Comparison of ENCODE assay signal across 10 cellular contexts in genomic region chr1:19455353-19455752, GRCh38. TPM values are rescaled to one million over a fixed set of nuclear protein-coding genes. Genes with fewer than 3 reads are reported as not detected.
DNase-seq lines count a peak whose midpoint lies in the region; ATAC-seq and TF ChIP-seq lines count a peak whose summit lies in the region.
"Had no signal": no experiment of that assay in that cellular context is flagged by ENCODE, and none has a peak within 500 bp of the region (broad histone marks: within the 10 kb centered on the region; RNA-seq: fewer than 3 reads in every experiment).

No MANE protein-coding gene starts in this region.

- peak overlapping the region; percentile 56 for H3K27ac ChIP-seq in lower lobe of right lung

- POLR2A ChIA-PET in activated CD4-positive, alpha-beta T cell treated with anti-CD3 and anti-CD28 coated beads for 36 hours (lab: Charles Lee), result no interaction called here

- CTCF ChIA-PET in activated CD4-positive, alpha-beta T cell treated with anti-CD3 and anti-CD28 coated beads for 36 hours (lab: Charles Lee), result interaction anchor here (0.6 kb wide), 1 partner anchor 32 kb away, joined by 3 read pairs; no protein-coding TSS in a partner anchor

- H3K4me3 Mint-ChIP-seq in activated CD4-positive, alpha-beta T cell treated with anti-CD3 and anti-CD28 coated beads for 36 hours, result no peak overlapping the region
- peak overlapping the region; percentile 73 for H3K4me3 Mint-ChIP-seq in activated T-helper 17 cell treated with anti-CD3 and anti-CD28 coated beads, Interleukin-2, amount 50 U/mL, for 72 hours
- peak overlapping the region in 1 of 2 donors; percentile 32 for H3K4me3 Mint-ChIP-seq in stimulated activated naive B cell treated with anti-CD40 and anti-IgM and Interleukin-4, amounts not matched to agents 10 μg/mL and 1 μg/mL and 100 μg/mL, for 72 hours
- H3K4me3 Mint-ChIP-seq in mesothelial cell of epicardium, result no peak overlapping the region

- H3K27me3 Mint-ChIP-seq in activated CD4-positive, alpha-beta T cell treated with anti-CD3 and anti-CD28 coated beads for 36 hours, result no peaks in the 10 kb centered on the region
- no peaks in the 10 kb centered on the region for H3K27me3 Mint-ChIP-seq in activated T-helper 17 cell treated with anti-CD3 and anti-CD28 coated beads, Interleukin-2, amount 50 U/mL, for 72 hours
- no peaks in the 10 kb centered on the region for H3K27me3 Mint-ChIP-seq in stimulated activated naive B cell treated with anti-CD40 and anti-IgM and Interleukin-4, amounts not matched to agents 10 μg/mL and 1 μg/mL and 100 μg/mL, for 72 hours
- H3K27me3 Mint-ChIP-seq in mesothelial cell of epicardium (ENCODE audit: low read depth), result no peaks in the 10 kb centered on the region

- TF ChIP-seq CTCF in lower lobe of right lung (IDR thresholded peaks at IDR 0.05) (no peak), mesothelial cell of epicardium (IDR thresholded peaks at IDR 0.05; ENCODE audit: unreplicated experiment) (no peak)

- H3K4me3 ChIP-seq in lower lobe of right lung, result no peak overlapping the region

- no peaks in the 10 kb centered on the region for H3K9me3 Mint-ChIP-seq in activated CD4-positive, alpha-beta T cell treated with anti-CD3 and anti-CD28 coated beads for 36 hours (ENCODE audit: low read depth)
- no peaks in the 10 kb centered on the region for H3K9me3 Mint-ChIP-seq in activated T-helper 17 cell treated with anti-CD3 and anti-CD28 coated beads, Interleukin-2, amount 50 U/mL, for 72 hours
- no peaks in the 10 kb centered on the region for H3K9me3 Mint-ChIP-seq in stimulated activated naive B cell treated with anti-CD40 and anti-IgM and Interleukin-4, amounts not matched to agents 10 μg/mL and 1 μg/mL and 100 μg/mL, for 72 hours
- H3K9me3 Mint-ChIP-seq in mesothelial cell of epicardium, result no peaks in the 10 kb centered on the region

- no peaks in the 10 kb centered on the region for H3K27me3 ChIP-seq in lower lobe of right lung (ENCODE audit: low read depth)

- H3K9me3 ChIP-seq in lower lobe of right lung, result no peaks in the 10 kb centered on the region

- peaks cover 94% of the 10 kb centered on the region for H3K4me1 ChIP-seq in lower lobe of right lung

- H3K36me3 Mint-ChIP-seq in activated CD4-positive, alpha-beta T cell treated with anti-CD3 and anti-CD28 coated beads for 36 hours (ENCODE audit: low read depth), result peaks cover 22% of the 10 kb centered on the region
- H3K36me3 Mint-ChIP-seq in activated T-helper 17 cell treated with anti-CD3 and anti-CD28 coated beads, Interleukin-2, amount 50 U/mL, for 72 hours (ENCODE audit: low read depth), result peaks cover 46% of the 10 kb centered on the region
- H3K36me3 Mint-ChIP-seq in stimulated activated naive B cell treated with anti-CD40 and anti-IgM and Interleukin-4, amounts not matched to agents 10 μg/mL and 1 μg/mL and 100 μg/mL, for 72 hours, result peaks cover 23 to 41% of the 10 kb centered on the region in 2 donors
- no peaks in the 10 kb centered on the region for H3K36me3 Mint-ChIP-seq in mesothelial cell of epicardium

- peaks cover 91% of the 10 kb centered on the region for H3K4me1 Mint-ChIP-seq in activated CD4-positive, alpha-beta T cell treated with anti-CD3 and anti-CD28 coated beads for 36 hours
- H3K4me1 Mint-ChIP-seq in activated T-helper 17 cell treated with anti-CD3 and anti-CD28 coated beads, Interleukin-2, amount 50 U/mL, for 72 hours, result peaks cover 81% of the 10 kb centered on the region
- peaks cover 65 to 93% of the 10 kb centered on the region in 2 donors for H3K4me1 Mint-ChIP-seq in stimulated activated naive B cell treated with anti-CD40 and anti-IgM and Interleukin-4, amounts not matched to agents 10 μg/mL and 1 μg/mL and 100 μg/mL, for 72 hours
- peaks cover 53% of the 10 kb centered on the region for H3K4me1 Mint-ChIP-seq in mesothelial cell of epicardium

- intact Hi-C loops in activated CD4-positive, alpha-beta T cell treated with anti-CD3 and anti-CD28 coated beads for 36 hours (cut with DNase I, micrococcal nuclease), result loop anchor here in 1 of 2 experiments (10.0 kb wide), 1 partner anchor 501 kb away; the partner anchor contains the start of gene IFFO2
- intact Hi-C loops in lower lobe of right lung (cut with DNase I), result no loop called here

- ATAC-seq in activated CD4-positive, alpha-beta T cell treated with anti-CD3 and anti-CD28 coated beads for 36 hours, result no peak
- no peak for ATAC-seq in activated T-helper 17 cell treated with anti-CD3 and anti-CD28 coated beads, Interleukin-2, amount 50 U/mL, for 72 hours (replicated peaks)
- ATAC-seq in lower lobe of right lung (no peak), HG03354 (IDR thresholded peaks at IDR 0.05; ENCODE audit: poor library complexity, severe bottlenecking, unreplicated experiment) (no peak), HG03565 (IDR thresholded peaks at IDR 0.05; ENCODE audit: unreplicated experiment) (no peak)
- ATAC-seq in stimulated activated naive B cell treated with anti-CD40 and anti-IgM and Interleukin-4, amounts not matched to agents 10 μg/mL and 1 μg/mL and 100 μg/mL, for 72 hours (replicated peaks), result no peak

- no peaks in the 10 kb centered on the region for H3K36me3 ChIP-seq in lower lobe of right lung

- DNase-seq in activated CD4-positive, alpha-beta T cell treated with anti-CD3 and anti-CD28 coated beads for 36 hours, result no peak
- no peak for DNase-seq in activated CD4-positive, alpha-beta T cell treated with anti-CD3 and anti-CD28 coated beads, Interleukin-2, amount 50 U/mL, for 48 hours
- no peak for DNase-seq in lower lobe of right lung
- DNase-seq in stimulated activated naive B cell treated with anti-CD40 and anti-IgM and Interleukin-4, amounts not matched to agents 10 μg/mL and 1 μg/mL and 100 μg/mL, for 72 hours, result no peak
- no peak for DNase-seq in mesothelial cell of epicardium (ENCODE audit: low spot score in 2 of 2, unreplicated experiment in 2 of 2)
- DNase-seq: DMS79, NCI-H1105 treated with DMSO at 0.1 percent for 48 hours had no signal

- H3K27ac Mint-ChIP-seq in activated CD4-positive, alpha-beta T cell treated with anti-CD3 and anti-CD28 coated beads for 36 hours, result peak overlapping the region; percentile 67
- peak overlapping the region; percentile 78 for H3K27ac Mint-ChIP-seq in activated T-helper 17 cell treated with anti-CD3 and anti-CD28 coated beads, Interleukin-2, amount 50 U/mL, for 72 hours
- H3K27ac Mint-ChIP-seq in stimulated activated naive B cell treated with anti-CD40 and anti-IgM and Interleukin-4, amounts not matched to agents 10 μg/mL and 1 μg/mL and 100 μg/mL, for 72 hours, result peak overlapping the region; percentile 22
- no peak overlapping the region for H3K27ac Mint-ChIP-seq in mesothelial cell of epicardium

RNA-seq across cellular contexts. Expression of gene CAPZB, which starts 30.0 kb away (rescaled TPM):
- 100 to 1,000 TPM; 320 to 346 TPM for total RNA-seq in activated CD4-positive, alpha-beta T cell treated with anti-CD3 and anti-CD28 coated beads for 36 hours
- 100 to 1,000 TPM; 291 to 399 TPM for total RNA-seq in activated T-helper 17 cell treated with anti-CD3 and anti-CD28 coated beads, Interleukin-2, amount 50 U/mL, for 72 hours
- total RNA-seq in lower lobe of right lung (236 TPM), mesothelial cell of epicardium (192 to 209 TPM (median 204 TPM) in 3 replicates)
